8 cellular contexts compared by ENCODE assay signal in the genomic region with DNA sequence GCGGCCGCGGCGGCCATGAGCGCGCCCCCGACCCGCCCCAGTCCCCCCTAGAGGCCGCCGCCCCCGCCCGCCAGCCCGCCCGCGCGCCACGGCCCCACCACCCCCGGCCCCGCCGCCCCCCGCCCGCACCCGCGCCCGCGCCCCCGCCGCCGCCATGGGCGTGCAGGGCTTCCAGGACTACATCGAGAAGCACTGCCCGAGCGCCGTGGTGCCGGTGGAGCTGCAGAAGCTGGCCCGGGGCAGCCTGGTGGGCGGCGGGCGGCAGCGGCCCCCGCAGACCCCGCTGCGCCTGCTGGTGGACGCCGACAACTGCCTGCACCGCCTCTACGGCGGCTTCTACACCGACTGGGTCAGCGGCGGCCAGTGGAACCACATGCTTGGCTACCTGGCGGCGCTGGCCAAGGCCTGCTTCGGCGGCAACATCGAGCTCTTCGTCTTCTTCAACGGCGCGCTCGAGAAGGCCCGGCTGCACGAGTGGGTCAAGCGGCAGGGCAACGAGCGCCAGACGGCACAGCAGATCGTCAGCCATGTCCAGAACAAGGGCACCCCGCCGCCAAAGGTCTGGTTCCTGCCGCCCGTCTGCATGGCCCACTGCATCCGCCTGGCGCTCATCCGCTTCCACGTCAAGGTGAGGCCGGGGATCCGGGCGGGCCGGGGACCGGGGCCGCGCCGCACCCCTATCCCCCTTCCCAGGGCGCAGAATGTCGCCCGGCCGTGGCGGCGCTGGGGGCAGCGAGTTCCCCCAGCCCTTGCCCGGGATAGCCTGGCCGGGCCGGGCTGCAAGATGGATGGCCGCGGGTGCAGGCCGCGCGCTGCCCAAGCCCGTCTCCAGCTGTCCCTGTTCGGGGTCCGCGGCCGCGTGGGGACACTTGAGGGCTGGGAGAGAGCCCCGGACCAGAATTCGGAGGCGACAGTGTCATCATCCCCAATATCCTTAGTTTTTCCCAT. TPM values are rescaled to one million over a fixed set of nuclear protein-coding genes. Genes with fewer than 3 reads are reported as not detected.
DNase-seq lines count a peak whose midpoint lies in the region; ATAC-seq and TF ChIP-seq lines count a peak whose summit lies in the region.

No MANE protein-coding gene starts in this region.

- peaks cover 52% of the 10 kb centered on the region for H3K36me3 Mint-ChIP-seq in activated naive CD8-positive, alpha-beta T cell treated with anti-CD3 and anti-CD28 coated beads, Interleukin-2, amount 50 U/mL, for 24 hours (ENCODE audit: low read depth)

- peak; percentile 15 for ATAC-seq in HG02763 (IDR thresholded peaks at IDR 0.05; ENCODE audit: unreplicated experiment)
- ATAC-seq in activated naive CD8-positive, alpha-beta T cell treated with anti-CD3 and anti-CD28 coated beads, Interleukin-2, amount 50 U/mL, for 24 hours = peak; percentile 3
- peak; percentile 16 to 27 for ATAC-seq in left cardiac atrium
- ATAC-seq in psoas muscle = peak; percentile 57 to 64 (median 59)

- H3K9me3 ChIP-seq in SK-N-MC (ENCODE audit: low read depth, low read length) (no peaks in the 10 kb centered on the region), psoas muscle (no peaks in the 10 kb centered on the region)

- peak overlapping the region; percentile 71 for H3K27ac ChIP-seq in SK-N-MC
- H3K27ac ChIP-seq in psoas muscle = peak overlapping the region; percentile 98

- H3K4me3 Mint-ChIP-seq in activated naive CD8-positive, alpha-beta T cell treated with anti-CD3 and anti-CD28 coated beads, Interleukin-2, amount 50 U/mL, for 24 hours = peak overlapping the region; percentile 85

- H3K4me1 ChIP-seq in psoas muscle = peaks cover 39% of the 10 kb centered on the region

- H3K36me3 ChIP-seq in SK-N-MC (ENCODE audit: insufficient read depth, low read length) = peaks cover 30% of the 10 kb centered on the region
- H3K36me3 ChIP-seq in psoas muscle (ENCODE audit: insufficient read depth in 1 of 2, low read depth in 1 of 2) = peaks cover 4 to 31% of the 10 kb centered on the region in 2 donors

- TF ChIP-seq CTCF in psoas muscle (IDR thresholded peaks at IDR 0.05) = peak; percentile 34

- intact Hi-C loops in left cardiac atrium (cut with DNase I) = loop anchor here (5.0 to 10.0 kb wide), 2 partner anchors 115 to 123 kb away; a partner anchor contains a TSS
- intact Hi-C loops in psoas muscle (cut with DNase I) = loop anchor here (5.0 to 10.0 kb wide), 4 partner anchors 80 to 1863 kb away; a partner anchor contains a TSS

- H3K4me3 ChIP-seq in SK-N-MC = peak overlapping the region; percentile 82
- H3K4me3 ChIP-seq in psoas muscle = peak overlapping the region; percentile 80

- H3K9ac ChIP-seq in SK-N-MC (ENCODE audit: insufficient read length) = peak overlapping the region; percentile 94

- DNase-seq in ELR (ENCODE audit: low read depth) (peak; percentile 58), SK-N-MC (ENCODE audit: low read depth, low spot score) (no peak), left cardiac atrium (peak; percentile 66), psoas muscle (peak; percentile 64 to 84), GDM1 (lab: John Stamatoyannopoulos, UW) (no peak), NCI-H2107 (lab: John Stamatoyannopoulos, UW) (no peak)
- DNase-seq in activated naive CD8-positive, alpha-beta T cell treated with anti-CD3 and anti-CD28 coated beads, Interleukin-2, amount 50 U/mL, for 24 hours = peak; percentile 56

- H3K9me3 Mint-ChIP-seq in activated naive CD8-positive, alpha-beta T cell treated with anti-CD3 and anti-CD28 coated beads, Interleukin-2, amount 50 U/mL, for 24 hours = no peaks in the 10 kb centered on the region

- 0 to 1% (median 1%) methylated on average over 62 to 105 of the region's 108 CpGs for WGBS in psoas muscle, 3 donors

- peaks cover 48% of the 10 kb centered on the region for H3K4me1 Mint-ChIP-seq in activated naive CD8-positive, alpha-beta T cell treated with anti-CD3 and anti-CD28 coated beads, Interleukin-2, amount 50 U/mL, for 24 hours

- no peaks in the 10 kb centered on the region for H3K27me3 ChIP-seq in psoas muscle (ENCODE audit: insufficient read depth in 3 of 3, low read length in 2 of 3)

- no peaks in the 10 kb centered on the region for H3K27me3 Mint-ChIP-seq in activated naive CD8-positive, alpha-beta T cell treated with anti-CD3 and anti-CD28 coated beads, Interleukin-2, amount 50 U/mL, for 24 hours

- H3K27ac Mint-ChIP-seq in activated naive CD8-positive, alpha-beta T cell treated with anti-CD3 and anti-CD28 coated beads, Interleukin-2, amount 50 U/mL, for 24 hours = peak overlapping the region; percentile 97

RNA-seq across cellular contexts. Expression of a gene that starts 0.6 kb away (rescaled TPM):
- total RNA-seq in left cardiac atrium = 10 to 100 TPM; 79.6 to 79.7 TPM
- 100 to 1,000 TPM in 3 of 4 donors, 10 to 100 TPM in 1; 67.1 to 126 (median 109) TPM for total RNA-seq in psoas muscle
- polyA plus RNA-seq in psoas muscle = 10 to 100 TPM; 37.9 to 70.1 (median 49.3) TPM

RNA-seq across cellular contexts. Expression of a gene that starts 1.3 kb away (rescaled TPM):
- 10 to 100 TPM; 34.5 to 34.7 TPM for total RNA-seq in left cardiac atrium
- total RNA-seq in psoas muscle = 10 to 100 TPM; 26.8 to 35.1 (median 29.9) TPM
- polyA plus RNA-seq in psoas muscle = 10 to 100 TPM; 21.4 to 39.4 (median 25.4) TPM

Comparison
In these comparisons a context has a peak if more than half of its experiments do, and no peak if none do; other contexts are left out.
1. DNase-seq: peak in ELR (single experiment), activated naive CD8-positive, alpha-beta T cell treated with anti-CD3 and anti-CD28 coated beads, Interleukin-2, amount 50 U/mL, for 24 hours (single experiment), left cardiac atrium (single experiment) and psoas muscle (2 of 2); none in SK-N-MC (single experiment), GDM1 (single experiment) and NCI-H2107 (single experiment).
2. ATAC-seq: peak in every context shown above with its lines; median percentile 59 in psoas muscle; 22 in left cardiac atrium; 15 in HG02763; 3 in activated naive CD8-positive, alpha-beta T cell treated with anti-CD3 and anti-CD28 coated beads, Interleukin-2, amount 50 U/mL, for 24 hours.